ENCODE assay signal across 15 cellular contexts in the genomic region with DNA sequence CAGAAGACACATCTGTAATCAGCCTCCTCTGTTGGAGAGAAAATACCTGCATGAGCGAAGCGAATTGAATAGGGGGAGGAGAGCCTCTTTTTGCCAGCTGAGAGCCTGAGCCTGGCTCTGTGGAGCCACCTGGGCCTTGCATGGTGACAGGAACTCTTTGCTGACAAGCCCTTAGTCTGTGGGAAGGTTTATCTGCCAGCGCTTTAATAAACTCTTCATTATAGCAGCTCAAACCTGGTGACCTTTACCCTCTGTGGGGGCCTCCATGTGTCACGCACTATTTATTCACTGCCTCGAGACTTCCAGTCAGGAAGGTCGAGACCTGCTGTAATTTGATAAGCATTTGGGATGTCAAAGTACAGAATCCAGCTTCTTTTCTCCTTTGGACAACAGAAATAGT.
DNase-seq lines count a peak whose midpoint lies in the region; ATAC-seq, FAIRE-seq and TF ChIP-seq lines count a peak whose summit lies in the region.
"Had no signal": no experiment of that assay in that cellular context is flagged by ENCODE, and none has a peak within 500 bp of the region (broad histone marks: within the 10 kb centered on the region; RNA-seq: fewer than 3 reads in every experiment).

No MANE protein-coding gene starts in this region.

- no peak; the same call in 2 of the 3 replicates for ATAC-seq in HepG2
- no peak for ATAC-seq in right lobe of liver
- ATAC-seq: GM12878 had no signal

- H3K79me2 ChIP-seq in HepG2 (ENCODE audit: insufficient read depth, low read length) (no peaks in the 10 kb centered on the region), H1 (ENCODE audit: control insufficient read depth in 1 of 2, insufficient read depth in 2 of 2, low read length in 2 of 2) (no peaks in the 10 kb centered on the region)

- no peak overlapping the region for H3K14ac ChIP-seq in H1 (ENCODE audit: insufficient read length)

- H3K4me1 Mint-ChIP-seq in nephron progenitor cell, result peaks cover 80% of the 10 kb centered on the region
- H3K4me1 Mint-ChIP-seq in type B pancreatic cell (ENCODE audit: unreplicated experiment), result peaks cover 16% of the 10 kb centered on the region
- H3K4me1 Mint-ChIP-seq: CD4-positive, CD25-positive, alpha-beta regulatory T cell had no signal

- CTCF ChIA-PET in HepG2 (lab: Yijun Ruan, JAX; ENCODE audit: low intra/inter-chr PET ratio, low total read pairs) (interaction anchor here (1.3 kb wide), 1 partner anchor 351 kb away, joined by 3 read pairs; no protein-coding TSS in a partner anchor), H1 (lab: Charles Lee; ENCODE audit: partially characterized antibody) (interaction anchor here (0.9 to 2.1 kb wide), 12 partner anchors 10 to 351 kb away, joined by 3 to 7 read pairs (median 4); no protein-coding TSS in a partner anchor)

- no peak overlapping the region for H4K5ac ChIP-seq in H1 (ENCODE audit: insufficient read length, low read depth, low read length)

- H3K4me1 ChIP-seq in HepG2 (ENCODE audit: insufficient read depth, low read length), result peaks cover 7% of the 10 kb centered on the region; the same call in 1 of the 2 replicates
- no peaks in the 10 kb centered on the region for H3K4me1 ChIP-seq in right lobe of liver
- H3K4me1 ChIP-seq in H1 (replicated peaks in 1 of 4; ENCODE audit: control insufficient read depth in 3 of 4, insufficient read depth in 4 of 4, low read length in 3 of 4), result peaks cover 0 to 3% (median 0%) of the 10 kb centered on the region in 4 experiments; a peak in 3 of 7 replicates
- no peaks in the 10 kb centered on the region for H3K4me1 ChIP-seq in spleen
- H3K4me1 ChIP-seq: BLaER1 treated with 17β-estradiol and CSF1 and Interleukin-3, amounts not matched to agents 10 nM and 100 nM; HAP-1 had no signal

- TF ChIP-seq POLR2A in HepG2 (IDR thresholded peaks at IDR 0.05; ENCODE audit: insufficient read depth in 1 of 2, low read depth in 2 of 2, low read length in 2 of 2) (no peak), right lobe of liver (IDR thresholded peaks at IDR 0.05) (no peak), H1 (IDR thresholded peaks at IDR 0.05; ENCODE audit: control extremely low read depth in 1 of 2, low read depth in 2 of 2, low read length in 2 of 2) (no peak), spleen (IDR thresholded peaks at IDR 0.05) (no peak)

- in situ Hi-C loops in HepG2 (cut with HindIII; ENCODE audit: extremely low pct_ligation_motif_present, low pct_unique_long_range_greater_than_20kb), result no loop called here

- TF ChIP-seq EP300 in HepG2 (IDR thresholded peaks at IDR 0.05; ENCODE audit: low read depth in 2 of 2, low read length in 2 of 2) (no peak), HepG2 (CRISPR knock-in tag; IDR thresholded peaks at IDR 0.05; ENCODE audit: borderline replicate concordance) (no peak), H1 (IDR thresholded peaks at IDR 0.05; ENCODE audit: borderline replicate concordance in 1 of 2, low read depth in 2 of 2, low read length in 2 of 2) (no peak)

- H2AK5ac ChIP-seq in H1 (ENCODE audit: low read depth, low read length), result no peak overlapping the region

- intact Hi-C loops in HepG2 (cut with micrococcal nuclease; ENCODE audit: unreplicated experiment) (no loop called here), right lobe of liver (cut with DNase I) (loop anchor here in 1 of 2 donors (10.0 kb wide), 1 partner anchor 356 kb away; no protein-coding TSS in a partner anchor), spleen (cut with DNase I; ENCODE audit: low total_unique reads) (no loop called here)

- H3K23me2 ChIP-seq in H1 (ENCODE audit: low read depth, low read length), result no peaks in the 10 kb centered on the region; the same call in 1 of the 2 replicates

- POLR2A ChIA-PET in HepG2 (lab: Yijun Ruan, JAX), result no interaction called here
- POLR2A ChIA-PET in H1 (lab: Charles Lee; ENCODE audit: partially characterized antibody), result interaction anchor here (0.6 kb wide), 1 partner anchor 17 kb away, joined by 3 read pairs; no protein-coding TSS in a partner anchor

- H3K9me3 ChIP-seq in HepG2 (ENCODE audit: low read length) (no peaks in the 10 kb centered on the region), right lobe of liver (no peaks in the 10 kb centered on the region), H1 (ENCODE audit: insufficient read depth in 2 of 2, low read depth in 1 of 2, low read length in 1 of 2) (no peaks in the 10 kb centered on the region), spleen (no peaks in the 10 kb centered on the region)
- H3K9me3 ChIP-seq: BLaER1 treated with 17β-estradiol and CSF1 and Interleukin-3, amounts not matched to agents 10 nM and 100 nM; HAP-1 had no signal

- FAIRE-seq in HepG2 (lab: Jason Lieb, UNC) (no peak), H1 (lab: Jason Lieb, UNC) (no peak)
- FAIRE-seq: GM12878, GM18507 had no signal

- H3K9ac ChIP-seq in HepG2 (ENCODE audit: insufficient read depth, low read depth, low read length), result no peak overlapping the region
- no peak overlapping the region for H3K9ac ChIP-seq in H1 (replicated peaks in 1 of 4; ENCODE audit: extremely low read depth in 1 of 4, low read depth in 3 of 4, low read length in 3 of 4)
- H3K9ac ChIP-seq: BLaER1 treated with 17β-estradiol and CSF1 and Interleukin-3, amounts not matched to agents 10 nM and 100 nM had no signal

- H2BK20ac ChIP-seq in H1 (ENCODE audit: low read length), result no peak overlapping the region

- H3K4me3 Mint-ChIP-seq in nephron progenitor cell, result no peak overlapping the region
- no peak overlapping the region for H3K4me3 Mint-ChIP-seq in type B pancreatic cell

- H2BK15ac ChIP-seq in H1 (ENCODE audit: low read length), result no peak overlapping the region

- H4K91ac ChIP-seq in H1 (replicated peaks; ENCODE audit: insufficient read length, low read length), result no peak overlapping the region

- H3K36me3 Mint-ChIP-seq in nephron progenitor cell (ENCODE audit: low read depth) (no peaks in the 10 kb centered on the region), type B pancreatic cell (no peaks in the 10 kb centered on the region)
- H3K36me3 Mint-ChIP-seq: CD4-positive, CD25-positive, alpha-beta regulatory T cell had no signal

- WGBS in HepG2 (ENCODE audit: low lambda C conversion rate), result 23% methylated on average over 6 of the region's 6 CpGs
- 36% methylated on average over 6 of the region's 6 CpGs for WGBS in right lobe of liver (ENCODE audit: insufficient coverage, low coverage, low lambda C conversion rate, missing lambda C conversion rate)
- 86% methylated on average over 6 of the region's 6 CpGs; no CpG with 5 or more reads in 1 of the 2 experiments for WGBS in H1 (ENCODE audit: extremely low coverage in 1 of 2, insufficient coverage in 1 of 2, insufficient read length in 1 of 2, insufficient replicate concordance in 2 of 2, low coverage in 1 of 2, low lambda C conversion rate in 2 of 2, missing lambda C conversion rate in 1 of 2), 2 experiments
- WGBS in spleen, 5 donors, result 58 to 64% (median 60%) methylated on average over 6 of the region's 6 CpGs

- H3K36me3 ChIP-seq in HepG2 (replicated peaks in 1 of 2; ENCODE audit: control insufficient read depth in 1 of 2, insufficient read depth in 2 of 2, low read length in 2 of 2) (no peaks in the 10 kb centered on the region), right lobe of liver (no peaks in the 10 kb centered on the region), H1 (ENCODE audit: control insufficient read depth in 2 of 4, insufficient read depth in 4 of 4, low read length in 3 of 4) (no peaks in the 10 kb centered on the region), spleen (no peaks in the 10 kb centered on the region)
- H3K36me3 ChIP-seq: BLaER1 treated with 17β-estradiol and CSF1 and Interleukin-3, amounts not matched to agents 10 nM and 100 nM; HAP-1 had no signal

- TF ChIP-seq RAD21 in HepG2 (CRISPR knock-in tag; IDR thresholded peaks at IDR 0.05) (no peak), H1 (IDR thresholded peaks at IDR 0.05 in 1 of 2, conservative IDR thresholded peaks at IDR 0.05 in 1 of 2; ENCODE audit: low read depth in 2 of 2, low read length in 2 of 2) (peak in 1 of 2 experiments; percentile 20; a peak in 1 of 4 replicates)

- H4K20me1 ChIP-seq in HepG2 (ENCODE audit: insufficient read depth, low read length), result peaks cover 3% of the 10 kb centered on the region; the same call in 1 of the 2 replicates
- H4K20me1 ChIP-seq in H1 (replicated peaks in 1 of 2; ENCODE audit: control insufficient read depth in 1 of 2, insufficient read depth in 2 of 2, low read length in 2 of 2), result no peaks in the 10 kb centered on the region
- H4K20me1 ChIP-seq: BLaER1 treated with 17β-estradiol and CSF1 and Interleukin-3, amounts not matched to agents 10 nM and 100 nM had no signal

- DNase-seq in HepG2 (ENCODE audit: low spot score) (no peak), right lobe of liver (no peak), H1 (ENCODE audit: low read depth in 1 of 2, low spot score in 2 of 2) (no peak), nephron progenitor cell (peak; percentile 35), type B pancreatic cell (ENCODE audit: extremely low spot score, unreplicated experiment) (peak; percentile 42), OCI-M2 (lab: John Stamatoyannopoulos, UW; ENCODE audit: unreplicated experiment) (no peak), spleen (no peak), glomerular visceral epithelial cell (ENCODE audit: extremely low spot score) (no peak)
- DNase-seq: ACHN; CD4-positive, CD25-positive, alpha-beta regulatory T cell; GOT3 had no signal

- no peak overlapping the region for H3K56ac ChIP-seq in H1 (replicated peaks; ENCODE audit: insufficient read length, low read depth, low read length)

- no peak overlapping the region for H3K18ac ChIP-seq in H1 (ENCODE audit: extremely low read depth, low read length)

- H3K79me1 ChIP-seq in H1 (ENCODE audit: low read depth, low read length), result no peaks in the 10 kb centered on the region

- no peak overlapping the region for H2BK5ac ChIP-seq in H1 (ENCODE audit: low read depth, low read length)

- H2BK12ac ChIP-seq in H1 (ENCODE audit: low read depth, low read length), result 0 out of 2 replicates have a peak overlapping the region, but pooled peaks have one; percentile 46

- H4K8ac ChIP-seq in H1 (ENCODE audit: extremely low read depth, insufficient read depth, low read length), result no peak overlapping the region

- H3K4me2 ChIP-seq in HepG2 (ENCODE audit: low read depth, low read length) (no peak overlapping the region), H1 (ENCODE audit: insufficient read depth in 1 of 2, low read depth in 2 of 2, low read length in 2 of 2) (no peak overlapping the region)
- H3K4me2 ChIP-seq: BLaER1 treated with 17β-estradiol and CSF1 and Interleukin-3, amounts not matched to agents 10 nM and 100 nM had no signal

- H3K27ac ChIP-seq in HepG2 (ENCODE audit: extremely low read length, insufficient read depth, low read length) (no peak overlapping the region), right lobe of liver (no peak overlapping the region), H1 (ENCODE audit: low read depth, low read length) (no peak overlapping the region), spleen (no peak overlapping the region)
- H3K27ac ChIP-seq: BLaER1 treated with 17β-estradiol and CSF1 and Interleukin-3, amounts not matched to agents 10 nM and 100 nM had no signal

- no peak overlapping the region for H2BK120ac ChIP-seq in H1 (replicated peaks; ENCODE audit: low read depth, low read length)

- no peak overlapping the region for H3K4ac ChIP-seq in H1 (replicated peaks; ENCODE audit: insufficient read length, low read depth, low read length)

- TF ChIP-seq CTCF in HepG2 (CRISPR knock-in tag; IDR thresholded peaks at IDR 0.05) (no peak), right lobe of liver (IDR thresholded peaks at IDR 0.05) (no peak), H1 (IDR thresholded peaks at IDR 0.05; ENCODE audit: control extremely low read depth in 1 of 3, insufficient read depth in 1 of 3, low read depth in 1 of 3, low read length in 3 of 3) (no peak), nephron progenitor cell (IDR thresholded peaks at IDR 0.05) (no peak), type B pancreatic cell (conservative IDR thresholded peaks at IDR 0.05) (no peak), spleen (IDR thresholded peaks at IDR 0.05 in 8 of 11, conservative IDR thresholded peaks at IDR 0.05 in 3 of 11) (no peak)

- no peaks in the 10 kb centered on the region for H3K9me3 Mint-ChIP-seq in nephron progenitor cell
- H3K9me3 Mint-ChIP-seq in type B pancreatic cell, result no peaks in the 10 kb centered on the region

- BruUV-seq in HepG2 (replicated peaks; lab: Mats Ljungman, UMichigan), result no TSS peak

- H2AFZ ChIP-seq in HepG2 (ENCODE audit: low read length), result no peak overlapping the region
- no peak overlapping the region for H2AFZ ChIP-seq in H1 (ENCODE audit: low read length)

- H3K4me3 ChIP-seq in HepG2 (replicated peaks in 1 of 3; ENCODE audit: insufficient read depth in 1 of 3, low read depth in 2 of 3, low read length in 3 of 3), result no peak overlapping the region
- H3K4me3 ChIP-seq in right lobe of liver, result no peak overlapping the region
- no peak overlapping the region for H3K4me3 ChIP-seq in H1 (ENCODE audit: extremely low read depth in 1 of 4, insufficient read depth in 2 of 4, low read depth in 3 of 4, low read length in 4 of 4)
- H3K4me3 ChIP-seq in spleen, result no peak overlapping the region
- H3K4me3 ChIP-seq: BLaER1 treated with 17β-estradiol and CSF1 and Interleukin-3, amounts not matched to agents 10 nM and 100 nM; GM12878; HAP-1 had no signal

- H3K27me3 Mint-ChIP-seq in nephron progenitor cell (ENCODE audit: low read depth, poor library complexity), result no peaks in the 10 kb centered on the region
- peaks cover 17% of the 10 kb centered on the region for H3K27me3 Mint-ChIP-seq in type B pancreatic cell
- H3K27me3 Mint-ChIP-seq: CD4-positive, CD25-positive, alpha-beta regulatory T cell had no signal

- H3K27ac Mint-ChIP-seq in nephron progenitor cell (peak overlapping the region; percentile 81), type B pancreatic cell (no peak overlapping the region)

- H3K27me3 ChIP-seq in HepG2 (ENCODE audit: control insufficient read depth in 1 of 2, insufficient read depth in 2 of 2, low read length in 2 of 2) (0 out of 5 replicates have a peak, but pooled peaks cover 0 to 6% of the 10 kb centered on the region in 2 experiments), right lobe of liver (no peaks in the 10 kb centered on the region), H1 (replicated peaks in 1 of 4; ENCODE audit: control insufficient read depth in 3 of 4, extremely low read depth in 1 of 4, insufficient read depth in 3 of 4, low read length in 3 of 4) (no peaks in the 10 kb centered on the region), spleen (replicated peaks in 1 of 7) (peaks cover 0 to 13% (median 0%) of the 10 kb centered on the region in 7 donors)
- H3K27me3 ChIP-seq: BLaER1 treated with 17β-estradiol and CSF1 and Interleukin-3, amounts not matched to agents 10 nM and 100 nM had no signal

- H3K23ac ChIP-seq in H1 (ENCODE audit: insufficient read length), result no peak overlapping the region

Comparison
In these comparisons a context has a peak if more than half of its experiments do, and no peak if none do; other contexts are left out.
1. DNase-seq: peak in nephron progenitor cell (single experiment) and type B pancreatic cell (single experiment); none in HepG2 (single experiment), right lobe of liver (0 of 3), H1 (0 of 2), OCI-M2 (single experiment), spleen (single experiment) and glomerular visceral epithelial cell (single experiment).